Comparison of ENCODE assay signal across 15 cellular contexts in genomic region chr17:48254896-48255295, GRCh38.
A peak's percentile ranks its signal among the peaks of the same experiment; 100 is the strongest.
DNase-seq lines count a peak whose midpoint lies in the region; ATAC-seq, FAIRE-seq and TF ChIP-seq lines count a peak whose summit lies in the region.
"Had no signal": no experiment of that assay in that cellular context is flagged by ENCODE, and none has a peak within 500 bp of the region (broad histone marks: within the 10 kb centered on the region; RNA-seq: fewer than 3 reads in every experiment).

No MANE protein-coding gene starts in this region.

- H3K9me3 ChIP-seq in HEK293 (ENCODE audit: control insufficient read depth, insufficient read depth, low read depth, low read length): no peaks in the 10 kb centered on the region
- no peaks in the 10 kb centered on the region for H3K9me3 ChIP-seq in CD8-positive, alpha-beta memory T cell (ENCODE audit: low read length)

- H3K4me3 Mint-ChIP-seq in activated T-helper 1 cell treated with anti-CD3 and anti-CD28 coated beads, Interleukin-12 subunit alpha, Interleukin-12 subunit beta, Interleukin-2, Interleukin-4 antibody, amounts not matched to agents 30 ng/mL and 10 ng/mL and 1 ng/mL, durations not matched to agents 14 hours and 24 hours and 36 hours: no peak overlapping the region
- H3K4me3 Mint-ChIP-seq in CD8-positive, alpha-beta memory T cell: no peak overlapping the region
- H3K4me3 Mint-ChIP-seq: CD4-positive, alpha-beta T cell had no signal

- H3K36me3 Mint-ChIP-seq in activated T-helper 1 cell treated with anti-CD3 and anti-CD28 coated beads, Interleukin-12 subunit alpha, Interleukin-12 subunit beta, Interleukin-2, Interleukin-4 antibody, amounts not matched to agents 30 ng/mL and 10 ng/mL and 1 ng/mL, durations not matched to agents 14 hours and 24 hours and 36 hours (ENCODE audit: low read depth): peaks cover 11% of the 10 kb centered on the region
- peaks cover 0 to 31% (median 3%) of the 10 kb centered on the region in 3 donors for H3K36me3 Mint-ChIP-seq in CD8-positive, alpha-beta memory T cell

- H3K4me1 Mint-ChIP-seq in activated T-helper 1 cell treated with anti-CD3 and anti-CD28 coated beads, Interleukin-12 subunit alpha, Interleukin-12 subunit beta, Interleukin-2, Interleukin-4 antibody, amounts not matched to agents 30 ng/mL and 10 ng/mL and 1 ng/mL, durations not matched to agents 14 hours and 24 hours and 36 hours (ENCODE audit: low read depth): no peaks in the 10 kb centered on the region
- H3K4me1 Mint-ChIP-seq in CD8-positive, alpha-beta memory T cell: peaks cover 10 to 24% (median 12%) of the 10 kb centered on the region in 3 donors

- intact Hi-C loops in activated T-helper 1 cell treated with anti-CD3 and anti-CD28 coated beads, Interleukin-12 subunit alpha, Interleukin-12 subunit beta, Interleukin-2, Interleukin-4 antibody, amounts not matched to agents 30 ng/mL and 10 ng/mL and 1 ng/mL, durations not matched to agents 14 hours and 24 hours and 36 hours (cut with micrococcal nuclease): no loop called here

- ATAC-seq in HG02678 (IDR thresholded peaks at IDR 0.05; ENCODE audit: unreplicated experiment): no peak
- no peak for ATAC-seq in HG02840 (IDR thresholded peaks at IDR 0.05; ENCODE audit: low FRiP score, unreplicated experiment)

- no peaks in the 10 kb centered on the region for H3K27me3 Mint-ChIP-seq in activated T-helper 1 cell treated with anti-CD3 and anti-CD28 coated beads, Interleukin-12 subunit alpha, Interleukin-12 subunit beta, Interleukin-2, Interleukin-4 antibody, amounts not matched to agents 30 ng/mL and 10 ng/mL and 1 ng/mL, durations not matched to agents 14 hours and 24 hours and 36 hours (ENCODE audit: insufficient read depth)
- H3K27me3 Mint-ChIP-seq in CD8-positive, alpha-beta memory T cell: peaks cover 0 to 1% of the 10 kb centered on the region in 2 donors
- H3K27me3 Mint-ChIP-seq: CD4-positive, alpha-beta T cell had no signal

- H3K4me3 ChIP-seq in HEK293 (ENCODE audit: low read depth, low read length): no peak overlapping the region
- no peak overlapping the region for H3K4me3 ChIP-seq in CD8-positive, alpha-beta memory T cell (ENCODE audit: low read length)
- H3K4me3 ChIP-seq: cardiac muscle cell had no signal

- no peak overlapping the region for H3K27ac ChIP-seq in HEK293 (ENCODE audit: extremely low read depth, low read depth, low read length)
- no peak overlapping the region for H3K27ac ChIP-seq in CD8-positive, alpha-beta memory T cell (ENCODE audit: low read depth, low read length)
- H3K27ac ChIP-seq: cardiac muscle cell had no signal

- CTCF ChIA-PET in HEK293 (lab: Yijun Ruan, JAX): interaction anchor here (0.7 to 17.5 kb wide), 8 partner anchors 7 to 363 kb away, joined by 3 to 269 read pairs (median 4); no protein-coding TSS in a partner anchor
- CTCF ChIA-PET in CD8-positive, alpha-beta memory T cell (lab: Charles Lee): interaction anchor here (1.5 kb wide), 1 partner anchor 16 kb away, joined by 3 read pairs; no protein-coding TSS in a partner anchor

- no peaks in the 10 kb centered on the region for H3K36me3 ChIP-seq in HEK293 (ENCODE audit: control insufficient read depth in 2 of 2, insufficient read depth in 1 of 2, low read length in 2 of 2)
- H3K36me3 ChIP-seq in CD8-positive, alpha-beta memory T cell (ENCODE audit: insufficient read depth, low read length): no peaks in the 10 kb centered on the region
- H3K36me3 ChIP-seq: cardiac muscle cell had no signal

- POLR2A ChIA-PET in HEK293 (lab: Yijun Ruan, JAX): interaction anchor here (0.9 kb wide), 1 partner anchor 11 kb away, joined by 3 read pairs; no protein-coding TSS in a partner anchor
- POLR2A ChIA-PET in CD8-positive, alpha-beta memory T cell (lab: Charles Lee): no interaction called here

- H3K4me1 ChIP-seq in HEK293 (ENCODE audit: control insufficient read depth, insufficient read depth, low read length): peaks cover 26% of the 10 kb centered on the region
- H3K4me1 ChIP-seq in CD8-positive, alpha-beta memory T cell (ENCODE audit: insufficient read depth, low read length): no peaks in the 10 kb centered on the region

- DNase-seq in AG08395 (ENCODE audit: low spot score) (peak; percentile 9), iPS DF 19.7 (ENCODE audit: low read depth, low spot score) (peak; percentile 7)
- DNase-seq in activated T-helper 1 cell treated with anti-CD3 and anti-CD28 coated beads, Interleukin-12 subunit alpha, Interleukin-12 subunit beta, Interleukin-2, Interleukin-4 antibody, amounts not matched to agents 30 ng/mL and 10 ng/mL and 1 ng/mL, durations not matched to agents 14 hours and 24 hours and 36 hours (ENCODE audit: low spot score): no peak
- DNase-seq in CD8-positive, alpha-beta memory T cell: no peak
- DNase-seq: activated CD4-positive, alpha-beta T cell treated with anti-CD3 and anti-CD28 coated beads, Interleukin-2, amount 50 U/mL, for 1 hour; activated gamma-delta T cell; amniotic stem cell; CD4-positive, alpha-beta T cell; NCI-H1417 treated with DMSO at 0.1 percent for 48 hours; retina had no signal

- no peak for TF ChIP-seq CTCF in HEK293 (tag by site-specific recombination; IDR thresholded peaks at IDR 0.05)

- no peaks in the 10 kb centered on the region for H3K27me3 ChIP-seq in CD8-positive, alpha-beta memory T cell (ENCODE audit: insufficient read depth, low read length, poor library complexity, severe bottlenecking)

- H3K27ac Mint-ChIP-seq in activated T-helper 1 cell treated with anti-CD3 and anti-CD28 coated beads, Interleukin-12 subunit alpha, Interleukin-12 subunit beta, Interleukin-2, Interleukin-4 antibody, amounts not matched to agents 30 ng/mL and 10 ng/mL and 1 ng/mL, durations not matched to agents 14 hours and 24 hours and 36 hours: no peak overlapping the region
- H3K27ac Mint-ChIP-seq in CD8-positive, alpha-beta memory T cell: peak overlapping the region in 1 of 8 donors; percentile 68
- H3K27ac Mint-ChIP-seq: CD4-positive, alpha-beta T cell had no signal

- H3K9me3 Mint-ChIP-seq in activated T-helper 1 cell treated with anti-CD3 and anti-CD28 coated beads, Interleukin-12 subunit alpha, Interleukin-12 subunit beta, Interleukin-2, Interleukin-4 antibody, amounts not matched to agents 30 ng/mL and 10 ng/mL and 1 ng/mL, durations not matched to agents 14 hours and 24 hours and 36 hours: no peaks in the 10 kb centered on the region
- no peaks in the 10 kb centered on the region for H3K9me3 Mint-ChIP-seq in CD8-positive, alpha-beta memory T cell
- H3K9me3 Mint-ChIP-seq: CD4-positive, alpha-beta T cell had no signal

- peak; percentile 77 for FAIRE-seq in TTC549 (lab: Jason Lieb, UNC)

TF ChIP-seq in HEK293, 187 proteins besides CTCF, POLR2A, EP300 and RAD21:
- TF ChIP-seq SP3 (tag by site-specific recombination; IDR thresholded peaks at IDR 0.05) (peak; percentile 35; the same call in 1 of the 2 replicates), PRDM1 (tag by site-specific recombination; IDR thresholded peaks at IDR 0.05) (peak; percentile 56; the same call in 1 of the 2 replicates), ZNF174 (tag by site-specific recombination; IDR thresholded peaks at IDR 0.05) (no peak), ZBTB8A (tag by site-specific recombination; IDR thresholded peaks at IDR 0.05) (peak; percentile 45; the same call in 1 of the 2 replicates), ZNF302 (tag by site-specific recombination; IDR thresholded peaks at IDR 0.05; ENCODE audit: low read depth) (no peak)

Comparison
In these comparisons a context has a peak if more than half of its experiments do, and no peak if none do; other contexts are left out.
1. DNase-seq: peak in AG08395 (single experiment) and iPS DF 19.7 (single experiment); none in activated T-helper 1 cell treated with anti-CD3 and anti-CD28 coated beads, Interleukin-12 subunit alpha, Interleukin-12 subunit beta, Interleukin-2, Interleukin-4 antibody, amounts not matched to agents 30 ng/mL and 10 ng/mL and 1 ng/mL, durations not matched to agents 14 hours and 24 hours and 36 hours (single experiment) and CD8-positive, alpha-beta memory T cell (0 of 5).